In the genomic region with DNA sequence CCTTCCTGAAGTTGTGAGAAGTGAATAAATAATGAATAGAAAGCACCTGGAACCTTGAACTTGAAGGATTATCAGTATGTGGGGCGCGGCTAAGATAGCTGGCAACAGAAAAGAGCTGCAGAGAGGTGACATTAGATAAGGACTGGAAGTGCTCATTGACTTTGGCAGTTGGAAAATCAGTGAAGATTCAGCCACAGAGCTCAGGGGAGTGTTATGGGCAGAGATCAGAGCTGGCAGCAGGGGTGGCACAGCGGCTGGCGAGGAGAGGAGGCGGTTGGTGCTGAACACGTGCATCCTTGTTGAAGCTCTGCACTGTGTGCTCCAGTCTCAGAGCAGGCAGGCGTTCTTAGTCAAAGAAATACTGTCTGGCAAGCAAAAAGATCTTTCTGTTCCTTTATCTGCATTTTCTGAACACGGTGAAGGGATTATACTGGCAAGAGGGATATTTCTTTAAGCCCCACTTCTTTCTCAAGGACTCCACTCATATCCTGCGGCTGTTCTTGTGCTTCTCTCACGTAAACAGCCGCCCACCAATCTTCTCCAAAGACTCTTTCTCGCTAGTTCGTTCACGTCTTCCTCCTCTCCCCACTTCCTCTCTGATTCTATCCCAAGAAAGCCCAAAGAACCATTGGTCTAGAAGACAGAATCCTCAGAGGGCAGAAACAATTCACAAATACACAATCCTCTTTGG, we compare ENCODE assay signal across 17 cellular contexts. TPM values are rescaled to one million over a fixed set of nuclear protein-coding genes. Genes with fewer than 3 reads are reported as not detected.
DNase-seq lines count a peak whose midpoint lies in the region; ATAC-seq and TF ChIP-seq lines count a peak whose summit lies in the region.
"Had no signal": no experiment of that assay in that cellular context is flagged by ENCODE, and none has a peak within 500 bp of the region (broad histone marks: within the 10 kb centered on the region; RNA-seq: fewer than 3 reads in every experiment).

No MANE protein-coding gene starts in this region.

- CTCF ChIA-PET in activated CD4-positive, alpha-beta memory T cell treated with anti-CD3 and anti-CD28 coated beads for 36 hours (lab: Charles Lee): interaction anchor here (1.2 to 1.3 kb wide), 2 partner anchors 9 to 12 kb away, joined by 5 read pairs; no protein-coding TSS in a partner anchor

- H3K4me1 ChIP-seq in mucosa of rectum (ENCODE audit: control insufficient read depth in 2 of 2, insufficient read depth in 2 of 2, low read length in 2 of 2) (peaks cover 15 to 30% of the 10 kb centered on the region in 2 donors), thyroid gland (peaks cover 39 to 53% of the 10 kb centered on the region in 2 donors), lower lobe of right lung (peaks cover 18% of the 10 kb centered on the region)

- no peak for TF ChIP-seq CTCF in thyroid gland (IDR thresholded peaks at IDR 0.05)
- TF ChIP-seq CTCF in lower lobe of right lung (IDR thresholded peaks at IDR 0.05): no peak

- H3K4me3 ChIP-seq in mucosa of rectum (ENCODE audit: low read length in 2 of 2): no peak overlapping the region
- H3K4me3 ChIP-seq in thyroid gland (replicated peaks in 1 of 3): no peak overlapping the region
- no peak overlapping the region for H3K4me3 ChIP-seq in lower lobe of right lung
- H3K4me3 ChIP-seq: GM12878, lung, upper lobe of left lung had no signal

- peak in 1 of 2 donors; percentile 33 for TF ChIP-seq POLR2A in thyroid gland (IDR thresholded peaks at IDR 0.05)

- no peak overlapping the region for H3K4me3 Mint-ChIP-seq in activated CD4-positive, alpha-beta memory T cell treated with anti-CD3 and anti-CD28 coated beads for 36 hours
- H3K4me3 Mint-ChIP-seq: activated naive CD8-positive, alpha-beta T cell; WTC11 had no signal

- POLR2A ChIA-PET in activated CD4-positive, alpha-beta memory T cell treated with anti-CD3 and anti-CD28 coated beads for 36 hours (lab: Charles Lee): no interaction called here

- H3K27ac ChIP-seq in angular gyrus (ENCODE audit: low read depth, low read length): peak overlapping the region; percentile 14
- H3K27ac ChIP-seq in mucosa of rectum (ENCODE audit: low read depth in 2 of 2, low read length in 2 of 2): peak overlapping the region; percentile 71 to 72
- peak overlapping the region; percentile 14 to 63 (median 46) for H3K27ac ChIP-seq in thyroid gland
- H3K27ac ChIP-seq in lower lobe of right lung: no peak overlapping the region
- H3K27ac ChIP-seq: upper lobe of left lung had no signal

- peak overlapping the region in 1 of 2 donors; percentile 42 for H3K9ac ChIP-seq in mucosa of rectum (ENCODE audit: low read depth in 1 of 2, low read length in 2 of 2)

- WGBS in thyroid gland, 2 donors: 43 to 44% methylated on average over 14 of the region's 14 CpGs

- no peak overlapping the region for H3K27ac Mint-ChIP-seq in activated CD4-positive, alpha-beta memory T cell treated with anti-CD3 and anti-CD28 coated beads for 36 hours
- H3K27ac Mint-ChIP-seq: activated naive CD8-positive, alpha-beta T cell; WTC11 had no signal

- no peaks in the 10 kb centered on the region for H3K36me3 Mint-ChIP-seq in activated CD4-positive, alpha-beta memory T cell treated with anti-CD3 and anti-CD28 coated beads for 36 hours
- H3K36me3 Mint-ChIP-seq: WTC11 had no signal

- H3K9me3 ChIP-seq in mucosa of rectum (ENCODE audit: control insufficient read depth in 2 of 2, low read length in 2 of 2) (no peaks in the 10 kb centered on the region), thyroid gland (no peaks in the 10 kb centered on the region), lower lobe of right lung (no peaks in the 10 kb centered on the region)
- H3K9me3 ChIP-seq: upper lobe of left lung had no signal

- DNase-seq in Right ventricle myocardium superior (no peak), thyroid gland (peak; percentile 64 to 70), inferior parietal cortex (ENCODE audit: extremely low spot score) (no peak), lower lobe of right lung (no peak)
- no peak for DNase-seq in activated CD4-positive, alpha-beta memory T cell treated with anti-CD3 and anti-CD28 coated beads for 36 hours
- DNase-seq: EL; Kasumi-1; NCI-H146; stimulated activated CD4-positive, alpha-beta T cell treated with anti-CD3 and anti-CD28 coated beads, Interleukin-15, amount 100 ng/mL, for 24 hours had no signal

- intact Hi-C loops in Right ventricle myocardium superior (cut with DNase I) (no loop called here), thyroid gland (cut with DNase I) (loop anchor here (10.0 kb wide), 1 partner anchor 74 kb away; no protein-coding TSS in a partner anchor), lower lobe of right lung (cut with DNase I) (no loop called here)
- intact Hi-C loops in activated CD4-positive, alpha-beta memory T cell treated with anti-CD3 and anti-CD28 coated beads for 36 hours (cut with micrococcal nuclease): no loop called here

- ATAC-seq in Right ventricle myocardium superior (ENCODE audit: poor library complexity) (peak; percentile 55), lower lobe of right lung (no peak), HG02885 (IDR thresholded peaks at IDR 0.05; ENCODE audit: poor library complexity, unreplicated experiment) (no peak)
- ATAC-seq: GM12878, WTC11 had no signal

- H3K4me1 Mint-ChIP-seq in activated CD4-positive, alpha-beta memory T cell treated with anti-CD3 and anti-CD28 coated beads for 36 hours (ENCODE audit: low read depth): no peaks in the 10 kb centered on the region

- H3K27me3 Mint-ChIP-seq in activated CD4-positive, alpha-beta memory T cell treated with anti-CD3 and anti-CD28 coated beads for 36 hours: no peaks in the 10 kb centered on the region
- H3K27me3 Mint-ChIP-seq: activated naive CD8-positive, alpha-beta T cell had no signal

- H3K9me3 Mint-ChIP-seq in activated CD4-positive, alpha-beta memory T cell treated with anti-CD3 and anti-CD28 coated beads for 36 hours: no peaks in the 10 kb centered on the region
- H3K9me3 Mint-ChIP-seq: WTC11 had no signal

- H3K27me3 ChIP-seq in mucosa of rectum (ENCODE audit: control insufficient read depth in 2 of 2, insufficient read depth in 2 of 2, low read length in 2 of 2) (no peaks in the 10 kb centered on the region), thyroid gland (no peaks in the 10 kb centered on the region), lower lobe of right lung (ENCODE audit: low read depth) (no peaks in the 10 kb centered on the region)
- H3K27me3 ChIP-seq: upper lobe of left lung had no signal

- no peaks in the 10 kb centered on the region for H3K36me3 ChIP-seq in mucosa of rectum (ENCODE audit: control insufficient read depth in 2 of 2, insufficient read depth in 2 of 2, low read length in 2 of 2)
- H3K36me3 ChIP-seq in thyroid gland: no peaks in the 10 kb centered on the region
- no peaks in the 10 kb centered on the region for H3K36me3 ChIP-seq in lower lobe of right lung
- H3K36me3 ChIP-seq: upper lobe of left lung had no signal

RNA-seq across cellular contexts. Expression of a gene that starts 38.7 kb away (rescaled TPM):
- total RNA-seq in Right ventricle myocardium superior (115 TPM), thyroid gland (100 to 1,000 TPM; 257 to 644 (median 358) TPM), lower lobe of right lung (94.6 TPM)
- total RNA-seq in activated CD4-positive, alpha-beta memory T cell treated with anti-CD3 and anti-CD28 coated beads for 36 hours: 10 to 100 TPM; 92.3 to 93.3 TPM

RNA-seq across cellular contexts. Expression of a gene that starts 45.8 kb away (rescaled TPM):
- total RNA-seq in Right ventricle myocardium superior (36.0 TPM), thyroid gland (10 to 100 TPM; 72.7 to 89.0 (median 84.0) TPM), lower lobe of right lung (52.1 TPM)
- total RNA-seq in activated CD4-positive, alpha-beta memory T cell treated with anti-CD3 and anti-CD28 coated beads for 36 hours: 10 to 100 TPM; 66.4 to 66.6 TPM

Comparison
In these comparisons a context has a peak if more than half of its experiments do, and no peak if none do; other contexts are left out.
1. DNase-seq: peak in thyroid gland (2 of 2); none in Right ventricle myocardium superior (single experiment), activated CD4-positive, alpha-beta memory T cell treated with anti-CD3 and anti-CD28 coated beads for 36 hours (single experiment), inferior parietal cortex (single experiment) and lower lobe of right lung (single experiment).